In genomic region chr19:27843861-27844260, GRCh38 we compare ENCODE assay signal across 7 cellular contexts.
"Had no signal": no experiment of that assay in that cellular context is flagged by ENCODE, and none has a peak within 500 bp of the region (broad histone marks: within the 10 kb centered on the region; RNA-seq: fewer than 3 reads in every experiment).

No MANE protein-coding gene starts in this region.

- H3K27ac Mint-ChIP-seq: GM23338, H9 had no signal

- H3K4me3 Mint-ChIP-seq: GM23338, H9 had no signal

- H3K27me3 Mint-ChIP-seq: IgD-negative memory B cell had no signal

- H2AFZ ChIP-seq: GM23338 had no signal

- ATAC-seq: GM23338, HepG2 had no signal

- H3K4me2 ChIP-seq: GM23338 had no signal

- H3K4me1 Mint-ChIP-seq: GM23338, H9 had no signal

- H3K27ac ChIP-seq: HL-60 had no signal

- H3K4me3 ChIP-seq: GM23338 had no signal

- DNase-seq: H9, HCEC 1CT, KBM-7 had no signal
